In genomic region chr1:203268901-203269653, GRCh38 we compare ENCODE assay signal across 8 cellular contexts. TPM values are rescaled to one million over a fixed set of nuclear protein-coding genes. Genes with fewer than 3 reads are reported as not detected.
DNase-seq lines count a peak whose midpoint lies in the region; ATAC-seq and TF ChIP-seq lines count a peak whose summit lies in the region.

No MANE protein-coding gene starts in this region.

- no peak overlapping the region for H3K27ac Mint-ChIP-seq in activated CD8-positive, alpha-beta T cell treated with anti-CD3 and anti-CD28 coated beads for 36 hours

- intact Hi-C loops in activated CD8-positive, alpha-beta T cell treated with anti-CD3 and anti-CD28 coated beads for 36 hours (cut with micrococcal nuclease): no loop called here
- intact Hi-C loops in psoas muscle (cut with DNase I): loop anchor here (2.0 to 5.0 kb wide), 4 partner anchors 92 to 230 kb away; partner anchors contain the start of gene MYBPH (in 1 of the 2)

- no peak overlapping the region for H3K4me3 Mint-ChIP-seq in activated CD8-positive, alpha-beta T cell treated with anti-CD3 and anti-CD28 coated beads for 36 hours

- POLR2A ChIA-PET in activated CD8-positive, alpha-beta T cell treated with anti-CD3 and anti-CD28 coated beads for 36 hours (lab: Charles Lee): interaction anchor here (0.8 to 9.6 kb wide), 10 partner anchors 10 to 70 kb away, joined by 3 to 94 read pairs (median 4); partner anchors contain the start of gene BTG2

- H3K9me3 Mint-ChIP-seq in activated CD8-positive, alpha-beta T cell treated with anti-CD3 and anti-CD28 coated beads for 36 hours: no peaks in the 10 kb centered on the region

- WGBS in psoas muscle, 3 donors: 23 to 40% (median 23%) methylated on average over 5 of the region's 5 CpGs

- CTCF ChIA-PET in activated CD8-positive, alpha-beta T cell treated with anti-CD3 and anti-CD28 coated beads for 36 hours (lab: Charles Lee): interaction anchor here (0.6 to 20.6 kb wide), 37 partner anchors 14 to 433 kb away, joined by 3 to 1114 read pairs (median 5); partner anchors contain the start of genes BTG2, FMOD and PRELP

- H3K27me3 Mint-ChIP-seq in activated CD8-positive, alpha-beta T cell treated with anti-CD3 and anti-CD28 coated beads for 36 hours: no peaks in the 10 kb centered on the region

- H3K27ac ChIP-seq in HL-60 (replicated peaks): no peak overlapping the region
- peak overlapping the region; percentile 78 for H3K27ac ChIP-seq in psoas muscle

- H3K4me1 Mint-ChIP-seq in activated CD8-positive, alpha-beta T cell treated with anti-CD3 and anti-CD28 coated beads for 36 hours (ENCODE audit: low read depth): peaks cover 23% of the 10 kb centered on the region

- no peaks in the 10 kb centered on the region for H3K27me3 ChIP-seq in HL-60 (ENCODE audit: insufficient read depth, poor library complexity, severe bottlenecking)
- no peaks in the 10 kb centered on the region for H3K27me3 ChIP-seq in psoas muscle (ENCODE audit: insufficient read depth in 3 of 3, low read length in 2 of 3)

- DNase-seq in DMS 273 treated with DMSO at 0.1 percent for 48 hours (lab: John Stamatoyannopoulos, UW) (peak; percentile 66), HL-60 (ENCODE audit: low read depth in 1 of 2, low spot score in 1 of 2) (peak; percentile 63 to 73), NCI-H524 (lab: John Stamatoyannopoulos, UW) (peak; percentile 85 to 87), foreskin fibroblast (peak; percentile 44 to 82), psoas muscle (no peak)
- DNase-seq in activated CD8-positive, alpha-beta T cell treated with anti-CD3 and anti-CD28 coated beads for 36 hours: peak; percentile 69

- H3K4me3 ChIP-seq in HL-60 (replicated peaks; ENCODE audit: insufficient read depth, low read length) (no peak overlapping the region), foreskin fibroblast (ENCODE audit: low read depth in 1 of 2, low read length in 2 of 2) (no peak overlapping the region), psoas muscle (no peak overlapping the region)

- no peaks in the 10 kb centered on the region for H3K9me3 ChIP-seq in psoas muscle

- no peaks in the 10 kb centered on the region for H3K36me3 ChIP-seq in psoas muscle (ENCODE audit: insufficient read depth in 1 of 2, low read depth in 1 of 2)

- peaks cover 46% of the 10 kb centered on the region for H3K4me1 ChIP-seq in psoas muscle

- no peaks in the 10 kb centered on the region for H3K36me3 Mint-ChIP-seq in activated CD8-positive, alpha-beta T cell treated with anti-CD3 and anti-CD28 coated beads for 36 hours (ENCODE audit: low read depth)

- TF ChIP-seq CTCF in HL-60 (IDR thresholded peaks at IDR 0.05; ENCODE audit: insufficient read depth, low read length) (peak; percentile 99), foreskin fibroblast (IDR thresholded peaks at IDR 0.05; ENCODE audit: low read depth, low read length) (peak; percentile 80), psoas muscle (IDR thresholded peaks at IDR 0.05) (peak; percentile 93)
- peak; percentile 98 for TF ChIP-seq CTCF in activated CD8-positive, alpha-beta T cell treated with anti-CD3 and anti-CD28 coated beads for 36 hours (IDR thresholded peaks at IDR 0.05)

- ATAC-seq in activated CD8-positive, alpha-beta T cell treated with anti-CD3 and anti-CD28 coated beads for 36 hours: peak; percentile 47
- ATAC-seq in psoas muscle: peak; percentile 39 to 58 (median 48)
- ATAC-seq in GM18870 (IDR thresholded peaks at IDR 0.05; ENCODE audit: unreplicated experiment): no peak
- ATAC-seq in HG02885 (IDR thresholded peaks at IDR 0.05; ENCODE audit: poor library complexity, unreplicated experiment): no peak

RNA-seq across cellular contexts. Expression of gene BTG2, which starts 36.2 kb away (rescaled TPM):
- 100 to 1,000 TPM; 115 TPM for total RNA-seq in activated CD8-positive, alpha-beta T cell treated with anti-CD3 and anti-CD28 coated beads for 36 hours
- total RNA-seq in psoas muscle: 100 to 1,000 TPM in 3 of 4 donors, 10 to 100 TPM in 1; 83.0 to 360 (median 224) TPM
- polyA plus RNA-seq in psoas muscle: 100 to 1,000 TPM in 1 of 3 donors, 10 to 100 TPM in 2; 17.6 to 119 (median 60.4) TPM

RNA-seq across cellular contexts. Expression of gene CHIT1, which starts 39.6 kb away (rescaled TPM):
- total RNA-seq in activated CD8-positive, alpha-beta T cell treated with anti-CD3 and anti-CD28 coated beads for 36 hours: under 1 TPM; 0.56 to 0.74 TPM
- under 1 TPM in 2 of 4 donors, not detected in 2; 0.08 to 0.27 TPM for total RNA-seq in psoas muscle
- under 1 TPM in 2 of 3 donors, not detected in 1; 0.04 to 0.10 TPM for polyA plus RNA-seq in psoas muscle

Comparison
In these comparisons a context has a peak if more than half of its experiments do, and no peak if none do; other contexts are left out.
1. DNase-seq: peak in DMS 273 treated with DMSO at 0.1 percent for 48 hours (single experiment), HL-60 (2 of 2), NCI-H524 (2 of 2), activated CD8-positive, alpha-beta T cell treated with anti-CD3 and anti-CD28 coated beads for 36 hours (single experiment) and foreskin fibroblast (2 of 2); none in psoas muscle (0 of 2).
2. ATAC-seq: peak in activated CD8-positive, alpha-beta T cell treated with anti-CD3 and anti-CD28 coated beads for 36 hours (single experiment) and psoas muscle (4 of 4); none in GM18870 (single experiment) and HG02885 (single experiment).
3. Peak in every context shown above with its lines, with median percentiles within 50 percentile points of each other: CTCF ChIP-seq.